In the genomic region with DNA sequence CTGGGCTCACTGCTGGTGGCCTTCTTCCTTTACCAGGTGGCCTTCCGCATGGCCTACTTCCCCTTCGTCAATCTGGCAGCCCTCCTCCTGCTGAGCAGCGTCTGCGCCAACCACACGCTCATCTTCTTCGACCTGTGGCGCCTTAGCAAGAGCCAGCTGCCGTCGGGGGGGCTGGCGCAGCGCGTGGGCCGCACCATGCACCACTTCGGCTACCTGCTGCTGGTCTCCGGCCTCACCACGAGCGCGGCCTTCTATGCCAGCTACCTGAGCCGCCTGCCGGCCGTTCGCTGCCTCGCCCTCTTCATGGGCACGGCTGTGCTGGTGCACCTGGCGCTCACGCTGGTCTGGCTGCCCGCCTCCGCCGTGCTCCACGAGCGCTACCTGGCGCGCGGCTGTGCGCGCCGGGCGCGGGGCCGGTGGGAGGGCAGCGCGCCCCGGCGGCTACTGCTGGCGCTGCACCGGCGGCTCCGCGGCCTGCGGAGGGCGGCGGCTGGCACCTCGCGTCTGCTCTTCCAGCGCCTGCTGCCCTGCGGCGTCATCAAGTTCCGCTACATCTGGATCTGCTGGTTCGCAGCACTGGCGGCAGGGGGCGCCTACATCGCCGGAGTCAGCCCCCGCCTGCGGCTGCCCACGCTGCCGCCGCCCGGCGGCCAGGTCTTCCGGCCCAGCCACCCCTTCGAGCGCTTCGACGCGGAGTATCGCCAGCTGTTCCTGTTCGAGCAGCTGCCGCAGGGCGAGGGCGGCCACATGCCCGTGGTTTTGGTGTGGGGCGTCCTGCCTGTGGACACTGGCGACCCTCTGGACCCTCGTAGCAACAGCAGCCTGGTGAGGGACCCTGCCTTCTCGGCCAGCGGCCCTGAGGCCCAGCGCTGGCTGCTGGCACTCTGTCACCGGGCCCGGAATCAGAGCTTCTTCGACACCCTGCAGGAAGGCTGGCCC, we compare ENCODE assay signal across 8 cellular contexts. TPM values are rescaled to one million over a fixed set of nuclear protein-coding genes. Genes with fewer than 3 reads are reported as not detected.
DNase-seq lines count a peak whose midpoint lies in the region; ATAC-seq and TF ChIP-seq lines count a peak whose summit lies in the region.

No MANE protein-coding gene starts in this region.

- no peaks in the 10 kb centered on the region for H3K9me3 ChIP-seq in fibroblast of lung (ENCODE audit: control insufficient read depth, insufficient read depth, low read depth, low read length)

- peaks cover 3% of the 10 kb centered on the region for H3K4me1 ChIP-seq in fibroblast of lung (ENCODE audit: control insufficient read depth, extremely low read depth, insufficient read depth, low read length)

- no peaks in the 10 kb centered on the region for H3K36me3 Mint-ChIP-seq in natural killer cell
- no peaks in the 10 kb centered on the region for H3K36me3 Mint-ChIP-seq in stimulated activated memory B cell treated with anti-CD40 and anti-IgM and Interleukin-4, amounts not matched to agents 10 μg/mL and 1 μg/mL and 100 μg/mL, for 72 hours

- no peaks in the 10 kb centered on the region for H3K36me3 ChIP-seq in fibroblast of lung (ENCODE audit: control insufficient read depth, insufficient read depth, low read length)

- no peaks in the 10 kb centered on the region for H4K20me1 ChIP-seq in fibroblast of lung (ENCODE audit: control insufficient read depth, extremely low read depth, insufficient read depth, low read length)

- H3K9me3 Mint-ChIP-seq in natural killer cell, result no peaks in the 10 kb centered on the region
- no peaks in the 10 kb centered on the region for H3K9me3 Mint-ChIP-seq in stimulated activated memory B cell treated with anti-CD40 and anti-IgM and Interleukin-4, amounts not matched to agents 10 μg/mL and 1 μg/mL and 100 μg/mL, for 72 hours

- intact Hi-C loops in natural killer cell (cut with micrococcal nuclease), result loop anchor here (1.0 kb wide), 3 partner anchors 10 to 53 kb away; a partner anchor contains a TSS

- peak; percentile 53 to 64 for TF ChIP-seq CTCF in fibroblast of lung (conservative IDR thresholded peaks at IDR 0.05 in 1 of 2, IDR thresholded peaks at IDR 0.05 in 1 of 2; ENCODE audit: low read depth in 1 of 2, low read length in 2 of 2)
- TF ChIP-seq CTCF in natural killer cell (IDR thresholded peaks at IDR 0.05), result peak; percentile 94

- no peaks in the 10 kb centered on the region for H3K79me2 ChIP-seq in fibroblast of lung (ENCODE audit: control insufficient read depth, insufficient read depth, low read length)

- peak overlapping the region in 1 of 4 experiments; percentile 27 for H3K4me3 ChIP-seq in fibroblast of lung (replicated peaks in 1 of 4; ENCODE audit: control extremely low read depth in 1 of 4, insufficient read depth in 1 of 4, low read depth in 3 of 4, low read length in 4 of 4)

- no peaks in the 10 kb centered on the region for H3K27me3 Mint-ChIP-seq in natural killer cell (ENCODE audit: low read depth in 2 of 2)
- no peaks in the 10 kb centered on the region for H3K27me3 Mint-ChIP-seq in stimulated activated memory B cell treated with anti-CD40 and anti-IgM and Interleukin-4, amounts not matched to agents 10 μg/mL and 1 μg/mL and 100 μg/mL, for 72 hours

- peak; percentile 47 for ATAC-seq in HG03457 (IDR thresholded peaks at IDR 0.05; ENCODE audit: unreplicated experiment)
- peak; percentile 96 to 98 (median 97) for ATAC-seq in natural killer cell
- ATAC-seq in stimulated activated memory B cell treated with anti-CD40 and anti-IgM and Interleukin-4, amounts not matched to agents 10 μg/mL and 1 μg/mL and 100 μg/mL, for 72 hours, result peak; percentile 90

- H2AFZ ChIP-seq in fibroblast of lung (ENCODE audit: low read length), result peak overlapping the region; percentile 60

- peak overlapping the region; percentile 20 for H3K9ac ChIP-seq in fibroblast of lung (ENCODE audit: insufficient read depth, low read length)

- peaks cover 18 to 33% of the 10 kb centered on the region in 2 donors for H3K4me1 Mint-ChIP-seq in natural killer cell
- H3K4me1 Mint-ChIP-seq in stimulated activated memory B cell treated with anti-CD40 and anti-IgM and Interleukin-4, amounts not matched to agents 10 μg/mL and 1 μg/mL and 100 μg/mL, for 72 hours, result peaks cover 13% of the 10 kb centered on the region

- peak overlapping the region; percentile 58 for H3K4me2 ChIP-seq in fibroblast of lung (ENCODE audit: extremely low read depth, insufficient read depth, low read length)

- peak overlapping the region; percentile 84 to 91 for H3K27ac Mint-ChIP-seq in natural killer cell
- peak overlapping the region; percentile 77 for H3K27ac Mint-ChIP-seq in stimulated activated memory B cell treated with anti-CD40 and anti-IgM and Interleukin-4, amounts not matched to agents 10 μg/mL and 1 μg/mL and 100 μg/mL, for 72 hours

- H3K4me3 Mint-ChIP-seq in natural killer cell, result peak overlapping the region; percentile 91
- H3K4me3 Mint-ChIP-seq in stimulated activated memory B cell treated with anti-CD40 and anti-IgM and Interleukin-4, amounts not matched to agents 10 μg/mL and 1 μg/mL and 100 μg/mL, for 72 hours, result peak overlapping the region; percentile 80

- H3K27me3 ChIP-seq in fibroblast of lung (ENCODE audit: control insufficient read depth, insufficient read depth, low read length), result peaks cover 3% of the 10 kb centered on the region

- DNase-seq in AG20443 (ENCODE audit: low spot score) (peak; percentile 95), GM19240 (ENCODE audit: insufficient read length, low spot score) (peak; percentile 83), OCI-M1 (lab: John Stamatoyannopoulos, UW) (peak; percentile 93), fibroblast of lung (ENCODE audit: low read depth in 2 of 2) (peak; percentile 83 to 88), natural killer cell (peak; percentile 85)
- peak; percentile 81 to 91 for DNase-seq in activated T-cell treated with anti-CD3 and anti-CD28 coated beads, Interleukin-2, amount 50 U/mL, for 48 hours

- H3K27ac ChIP-seq in fibroblast of lung (ENCODE audit: insufficient read depth, low read length), result no peak overlapping the region

RNA-seq across cellular contexts. Expression of a gene that starts 9.9 kb away (rescaled TPM):
- total RNA-seq in fibroblast of lung, result under 0.01 and 0.26 TPM in 2 replicates
- 0.11 and 0.43 TPM in 2 replicates for polyA plus RNA-seq in fibroblast of lung
- 0.62 and 1.1 TPM in 2 replicates for polyA plus RNA-seq in fibroblast of lung (2012)
- polyA minus RNA-seq in fibroblast of lung (ENCODE audit: low replicate concordance), result 0.12 and 0.26 TPM in 2 replicates
- 1 to 10 TPM in 1 of 3 donors, under 1 TPM in 2; 0.20 to 1.0 (median 0.26) TPM for total RNA-seq in natural killer cell

RNA-seq across cellular contexts. Expression of a gene that starts 14.6 kb away (rescaled TPM):
- total RNA-seq in fibroblast of lung (15.7 and 30.9 TPM in 2 replicates), natural killer cell (1 to 10 TPM; 5.4 to 7.6 (median 5.6) TPM)
- 22.5 and 45.3 TPM in 2 replicates for polyA plus RNA-seq in fibroblast of lung
- polyA plus RNA-seq in fibroblast of lung (2012), result 14.9 and 34.9 TPM in 2 replicates
- 3.5 and 25.1 TPM in 2 replicates for polyA minus RNA-seq in fibroblast of lung (ENCODE audit: low replicate concordance)

RNA-seq across cellular contexts. Expression of a gene that starts 17.1 kb away (rescaled TPM):
- total RNA-seq in fibroblast of lung (not detected in 2 replicates), natural killer cell (not detected)
- polyA plus RNA-seq in fibroblast of lung, result not detected in 2 replicates
- not detected in 2 replicates for polyA plus RNA-seq in fibroblast of lung (2012)
- not detected in 2 replicates for polyA minus RNA-seq in fibroblast of lung (ENCODE audit: low replicate concordance)

RNA-seq across cellular contexts. Expression of a gene that starts 27.2 kb away (rescaled TPM):
- total RNA-seq in fibroblast of lung (14.4 and 38.0 TPM in 2 replicates), natural killer cell (1 to 10 TPM; 4.4 to 5.3 (median 4.7) TPM)
- polyA plus RNA-seq in fibroblast of lung, result 1.7 and 2.0 TPM in 2 replicates
- polyA plus RNA-seq in fibroblast of lung (2012), result 17.5 and 33.4 TPM in 2 replicates
- 17.4 and 25.3 TPM in 2 replicates for polyA minus RNA-seq in fibroblast of lung (ENCODE audit: low replicate concordance)

RNA-seq across cellular contexts. Expression of a gene that starts 37.7 kb away (rescaled TPM):
- total RNA-seq in fibroblast of lung (40.1 and 61.8 TPM in 2 replicates), natural killer cell (10 to 100 TPM; 56.2 to 76.8 (median 67.3) TPM)
- polyA plus RNA-seq in fibroblast of lung, result 37.9 and 43.0 TPM in 2 replicates
- polyA plus RNA-seq in fibroblast of lung (2012), result 36.5 and 43.9 TPM in 2 replicates
- 56.9 and 62.3 TPM in 2 replicates for polyA minus RNA-seq in fibroblast of lung (ENCODE audit: low replicate concordance)

Comparison
In these comparisons a context has a peak if more than half of its experiments do, and no peak if none do; other contexts are left out.
1. ATAC-seq: peak in every context shown above with its lines; median percentile 97 in natural killer cell; 90 in stimulated activated memory B cell treated with anti-CD40 and anti-IgM and Interleukin-4, amounts not matched to agents 10 μg/mL and 1 μg/mL and 100 μg/mL, for 72 hours; 47 in HG03457.